8 cellular contexts compared by ENCODE assay signal in the genomic region with DNA sequence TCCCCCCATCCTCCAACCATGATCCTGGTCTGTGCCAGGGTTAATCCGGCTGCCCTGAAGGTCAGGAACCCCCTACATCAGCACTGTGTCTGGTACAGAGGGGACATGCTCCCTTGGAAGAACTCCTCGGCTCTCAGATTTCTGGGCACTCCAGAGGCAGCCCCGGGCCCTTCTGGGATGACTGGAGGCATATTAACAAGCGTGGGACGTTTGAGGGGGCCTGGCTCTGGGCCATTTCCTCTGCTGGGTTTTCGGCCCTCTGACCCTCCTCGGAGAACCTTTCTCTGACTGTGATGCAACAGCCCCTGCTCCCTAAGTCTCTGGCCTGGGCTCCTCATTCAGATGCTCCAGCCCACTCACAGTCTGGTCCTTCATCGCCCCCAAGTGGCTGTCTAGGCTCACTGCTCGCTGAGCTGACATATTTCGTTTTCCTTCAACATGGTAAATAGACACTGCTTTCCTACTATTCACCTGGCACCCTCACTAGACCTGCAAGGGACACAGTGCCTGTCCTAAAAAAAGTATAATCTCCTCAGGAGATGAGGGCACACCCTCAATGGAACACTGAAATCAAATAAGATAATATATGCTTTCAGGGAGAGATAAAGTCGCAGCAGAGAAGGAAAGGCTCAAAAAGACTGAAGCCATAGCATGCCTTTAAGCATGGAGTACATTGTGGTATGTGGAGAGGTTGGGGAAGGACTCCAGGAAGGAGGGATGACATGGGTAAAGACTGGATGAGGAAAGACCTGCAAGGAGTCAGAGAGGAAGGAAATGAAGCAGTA.
DNase-seq lines count a peak whose midpoint lies in the region; ATAC-seq, FAIRE-seq and TF ChIP-seq lines count a peak whose summit lies in the region.

No MANE protein-coding gene starts in this region.

- H3K9me3 Mint-ChIP-seq in activated T-cell treated with anti-CD3 and anti-CD28 coated beads, Interleukin-2, amount 50 U/mL, for 72 hours: peaks cover 0 to 3% of the 10 kb centered on the region in 2 donors
- H3K9me3 Mint-ChIP-seq in stimulated activated naive B cell treated with anti-CD40 and anti-IgM and Interleukin-4, amounts not matched to agents 10 μg/mL and 1 μg/mL and 100 μg/mL, for 72 hours: no peaks in the 10 kb centered on the region

- no peak overlapping the region for H3K4me3 Mint-ChIP-seq in activated T-cell treated with anti-CD3 and anti-CD28 coated beads, Interleukin-2, amount 50 U/mL, for 72 hours
- no peak overlapping the region for H3K4me3 Mint-ChIP-seq in stimulated activated naive B cell treated with anti-CD40 and anti-IgM and Interleukin-4, amounts not matched to agents 10 μg/mL and 1 μg/mL and 100 μg/mL, for 72 hours

- no peaks in the 10 kb centered on the region for H3K4me1 ChIP-seq in Peyer's patch

- no peak for FAIRE-seq in bronchial epithelial cell (lab: Jason Lieb, UNC)

- ATAC-seq in activated T-cell treated with anti-CD3 and anti-CD28 coated beads, Interleukin-2, amount 50 U/mL, for 72 hours (replicated peaks in 1 of 2): peak in 1 of 2 donors; percentile 37
- ATAC-seq in GM21717 (IDR thresholded peaks at IDR 0.05; ENCODE audit: unreplicated experiment): peak; percentile 84
- ATAC-seq in stimulated activated naive B cell treated with anti-CD40 and anti-IgM and Interleukin-4, amounts not matched to agents 10 μg/mL and 1 μg/mL and 100 μg/mL, for 72 hours (replicated peaks): peak; percentile 67

- H3K36me3 ChIP-seq in Peyer's patch: no peaks in the 10 kb centered on the region
- no peaks in the 10 kb centered on the region for H3K36me3 ChIP-seq in bronchial epithelial cell (ENCODE audit: control insufficient read depth, insufficient read depth, low read length)
- H3K36me3 ChIP-seq in kidney epithelial cell (ENCODE audit: control insufficient read depth, insufficient read depth, low read length): no peaks in the 10 kb centered on the region

- no peak overlapping the region for H3K27ac ChIP-seq in Peyer's patch

- H3K27me3 Mint-ChIP-seq in activated T-cell treated with anti-CD3 and anti-CD28 coated beads, Interleukin-2, amount 50 U/mL, for 72 hours (ENCODE audit: low read depth): no peaks in the 10 kb centered on the region
- H3K27me3 Mint-ChIP-seq in stimulated activated naive B cell treated with anti-CD40 and anti-IgM and Interleukin-4, amounts not matched to agents 10 μg/mL and 1 μg/mL and 100 μg/mL, for 72 hours: peaks cover 0 to 4% of the 10 kb centered on the region in 2 donors

- no peaks in the 10 kb centered on the region for H3K36me3 Mint-ChIP-seq in activated T-cell treated with anti-CD3 and anti-CD28 coated beads, Interleukin-2, amount 50 U/mL, for 72 hours (ENCODE audit: insufficient read depth in 2 of 2)
- H3K36me3 Mint-ChIP-seq in stimulated activated naive B cell treated with anti-CD40 and anti-IgM and Interleukin-4, amounts not matched to agents 10 μg/mL and 1 μg/mL and 100 μg/mL, for 72 hours: no peaks in the 10 kb centered on the region

- no peaks in the 10 kb centered on the region for H3K27me3 ChIP-seq in Peyer's patch
- H3K27me3 ChIP-seq in bronchial epithelial cell (ENCODE audit: control insufficient read depth, insufficient read depth, low read length): peaks cover 3% of the 10 kb centered on the region
- H3K27me3 ChIP-seq in kidney epithelial cell (ENCODE audit: control insufficient read depth, insufficient read depth, low read length): no peaks in the 10 kb centered on the region

- H3K4me3 ChIP-seq in Jurkat, Clone E6-1 (ENCODE audit: low read length): no peak overlapping the region
- H3K4me3 ChIP-seq in Peyer's patch (no peak overlapping the region), bronchial epithelial cell (ENCODE audit: low read depth, low read length) (no peak overlapping the region), kidney epithelial cell (ENCODE audit: low read depth, low read length) (no peak overlapping the region)

- peak; percentile 28 to 47 for DNase-seq in activated T-cell treated with anti-CD3 and anti-CD28 coated beads, Interleukin-2, amount 50 U/mL, for 72 hours
- DNase-seq in activated T-cell treated with anti-CD3 and anti-CD28 coated beads for 4 hours: no peak
- peak; percentile 30 for DNase-seq in Jurkat, Clone E6-1 (ENCODE audit: low read depth, low spot score)
- DNase-seq in Peyer's patch: peak in 1 of 3 donors; percentile 63
- peak; percentile 64 for DNase-seq in bronchial epithelial cell (ENCODE audit: low read depth)
- no peak for DNase-seq in kidney epithelial cell (ENCODE audit: low read depth)
- DNase-seq in stimulated activated naive B cell treated with anti-CD40 and anti-IgM and Interleukin-4, amounts not matched to agents 10 μg/mL and 1 μg/mL and 100 μg/mL, for 72 hours: peak; percentile 3

- no peaks in the 10 kb centered on the region for H3K9me3 ChIP-seq in Peyer's patch

- no peak overlapping the region for H3K27ac Mint-ChIP-seq in activated T-cell treated with anti-CD3 and anti-CD28 coated beads, Interleukin-2, amount 50 U/mL, for 72 hours
- no peak overlapping the region for H3K27ac Mint-ChIP-seq in stimulated activated naive B cell treated with anti-CD40 and anti-IgM and Interleukin-4, amounts not matched to agents 10 μg/mL and 1 μg/mL and 100 μg/mL, for 72 hours

- TF ChIP-seq CTCF in Peyer's patch (IDR thresholded peaks at IDR 0.05) (peak in 4 of 6 experiments; percentile 29 to 57 (median 54)), bronchial epithelial cell (IDR thresholded peaks at IDR 0.05; ENCODE audit: insufficient read depth, low read length, severe bottlenecking) (peak; percentile 89), kidney epithelial cell (IDR thresholded peaks at IDR 0.05; ENCODE audit: insufficient read depth, low read length, poor library complexity, severe bottlenecking) (peak; percentile 87)

- TF ChIP-seq POLR2A in Peyer's patch (IDR thresholded peaks at IDR 0.05): no peak

- H3K4me1 Mint-ChIP-seq in activated T-cell treated with anti-CD3 and anti-CD28 coated beads, Interleukin-2, amount 50 U/mL, for 72 hours (ENCODE audit: low read depth): no peaks in the 10 kb centered on the region
- H3K4me1 Mint-ChIP-seq in stimulated activated naive B cell treated with anti-CD40 and anti-IgM and Interleukin-4, amounts not matched to agents 10 μg/mL and 1 μg/mL and 100 μg/mL, for 72 hours: peaks cover 0 to 3% of the 10 kb centered on the region in 2 donors

Comparison
In these comparisons a context has a peak if more than half of its experiments do, and no peak if none do; other contexts are left out.
1. DNase-seq: peak in activated T-cell treated with anti-CD3 and anti-CD28 coated beads, Interleukin-2, amount 50 U/mL, for 72 hours (2 of 2), Jurkat, Clone E6-1 (single experiment), bronchial epithelial cell (single experiment) and stimulated activated naive B cell treated with anti-CD40 and anti-IgM and Interleukin-4, amounts not matched to agents 10 μg/mL and 1 μg/mL and 100 μg/mL, for 72 hours (single experiment); none in activated T-cell treated with anti-CD3 and anti-CD28 coated beads for 4 hours (single experiment) and kidney epithelial cell (single experiment).
2. Peak in every context shown above with its lines, with median percentiles within 50 percentile points of each other: CTCF ChIP-seq.